ENCODE assay signal across 10 cellular contexts in genomic region chr11:10539339-10539738, GRCh38. TPM values are rescaled to one million over a fixed set of nuclear protein-coding genes. Genes with fewer than 3 reads are reported as not detected.
DNase-seq lines count a peak whose midpoint lies in the region; ATAC-seq, FAIRE-seq and TF ChIP-seq lines count a peak whose summit lies in the region.
"Had no signal": no experiment of that assay in that cellular context is flagged by ENCODE, and none has a peak within 500 bp of the region (broad histone marks: within the 10 kb centered on the region; RNA-seq: fewer than 3 reads in every experiment).

No MANE protein-coding gene starts in this region.

- no peak for TF ChIP-seq POLR2A in IMR-90 (IDR thresholded peaks at IDR 0.05; ENCODE audit: low read depth, low read length)
- TF ChIP-seq POLR2A in erythroblast (IDR thresholded peaks at IDR 0.05; ENCODE audit: low read length), result no peak

- no peak overlapping the region for H2BK15ac ChIP-seq in IMR-90 (ENCODE audit: low read depth, low read length)

- no peak for TF ChIP-seq EP300 in neural cell (conservative IDR thresholded peaks at IDR 0.05; ENCODE audit: poor library complexity, severe bottlenecking)

- H3F3A ChIP-seq in neural cell (ENCODE audit: insufficient read depth, low read length, poor library complexity, severe bottlenecking), result no peaks in the 10 kb centered on the region

- peak overlapping the region in 6 of 8 donors; percentile 23 to 96 (median 86) for H3K27ac Mint-ChIP-seq in CD8-positive, alpha-beta memory T cell
- no peak overlapping the region for H3K27ac Mint-ChIP-seq in astrocyte (ENCODE audit: unreplicated experiment)

- no peak overlapping the region for H2BK120ac ChIP-seq in IMR-90 (ENCODE audit: low read depth, low read length)

- no peak overlapping the region for H2BK20ac ChIP-seq in IMR-90 (ENCODE audit: low read depth, low read length)

- H3K4ac ChIP-seq in IMR-90 (ENCODE audit: low read depth, low read length), result no peak overlapping the region

- peaks cover 0 to 3% (median 2%) of the 10 kb centered on the region in 3 donors for H3K36me3 Mint-ChIP-seq in CD8-positive, alpha-beta memory T cell
- H3K36me3 Mint-ChIP-seq in astrocyte (ENCODE audit: low read depth, unreplicated experiment), result no peaks in the 10 kb centered on the region

- ATAC-seq in IMR-90 (ENCODE audit: low read depth), result no peak

- no peak overlapping the region for H3K14ac ChIP-seq in IMR-90 (replicated peaks; ENCODE audit: low read depth, low read length)

- H3K9me1 ChIP-seq in IMR-90 (ENCODE audit: insufficient read depth, low read length), result peaks cover 7% of the 10 kb centered on the region

- dilution Hi-C loops in IMR-90 (cut with HindIII; ENCODE audit: low sequenced_read_pairs, unreplicated experiment), result no loop called here

- H4K91ac ChIP-seq in IMR-90 (ENCODE audit: insufficient read depth, low read depth, low read length), result no peak overlapping the region

- H2AFZ ChIP-seq in IMR-90 (replicated peaks; ENCODE audit: low read length, poor library complexity) (no peak overlapping the region), astrocyte (ENCODE audit: low read depth, low read length) (no peak overlapping the region), neural cell (ENCODE audit: low read depth, low read length) (no peak overlapping the region)

- no peaks in the 10 kb centered on the region for H3K9me3 Mint-ChIP-seq in CD8-positive, alpha-beta memory T cell
- no peaks in the 10 kb centered on the region for H3K9me3 Mint-ChIP-seq in astrocyte (ENCODE audit: unreplicated experiment)

- no peaks in the 10 kb centered on the region for H3K9me3 ChIP-seq in CD8-positive, alpha-beta memory T cell (ENCODE audit: low read length)
- H3K9me3 ChIP-seq in IMR-90 (ENCODE audit: control insufficient read depth, insufficient read depth, low read length), result no peaks in the 10 kb centered on the region
- no peaks in the 10 kb centered on the region for H3K9me3 ChIP-seq in astrocyte (ENCODE audit: insufficient read depth, low read depth, low read length)
- no peaks in the 10 kb centered on the region for H3K9me3 ChIP-seq in neural cell (ENCODE audit: low read length)

- H3K9ac ChIP-seq in IMR-90 (ENCODE audit: low read depth, low read length) (no peak overlapping the region), astrocyte (ENCODE audit: low read length) (no peak overlapping the region), neural cell (ENCODE audit: low read length) (no peak overlapping the region)

- H2AK5ac ChIP-seq in IMR-90 (ENCODE audit: low read depth, low read length), result no peak overlapping the region

- no peak overlapping the region for H4K8ac ChIP-seq in IMR-90 (ENCODE audit: low read depth in 2 of 2, low read length in 2 of 2)

- no peak overlapping the region for H3K56ac ChIP-seq in IMR-90 (ENCODE audit: extremely low read depth, insufficient read depth, low read length)

- intact Hi-C loops in IMR-90 (cut with micrococcal nuclease), result no loop called here

- in situ Hi-C loops in IMR-90 (cut with MboI; ENCODE audit: low sequenced_read_pairs), result no loop called here

- H3K36me3 ChIP-seq in CD8-positive, alpha-beta memory T cell (ENCODE audit: insufficient read depth, low read length), result no peaks in the 10 kb centered on the region
- H3K36me3 ChIP-seq in IMR-90 (ENCODE audit: control insufficient read depth, insufficient read depth, low read length), result no peaks in the 10 kb centered on the region
- H3K36me3 ChIP-seq in astrocyte (ENCODE audit: insufficient read depth, low read length), result no peaks in the 10 kb centered on the region
- H3K36me3 ChIP-seq in neural cell (ENCODE audit: insufficient read depth, low read length), result no peaks in the 10 kb centered on the region

- TF ChIP-seq CTCF in IMR-90 (conservative IDR thresholded peaks at IDR 0.05; ENCODE audit: low read depth, low read length), result no peak
- TF ChIP-seq CTCF in astrocyte (IDR thresholded peaks at IDR 0.05; ENCODE audit: insufficient read depth, low read depth, low read length), result no peak
- no peak for TF ChIP-seq CTCF in neural cell (IDR thresholded peaks at IDR 0.05; ENCODE audit: poor library complexity, severe bottlenecking)

- no peak overlapping the region for H2AK9ac ChIP-seq in IMR-90 (replicated peaks; ENCODE audit: low read depth, low read length, poor library complexity)

- no peak overlapping the region for H4K5ac ChIP-seq in IMR-90 (ENCODE audit: low read depth, low read length)

- no peak for TF ChIP-seq RAD21 in IMR-90 (IDR thresholded peaks at IDR 0.05; ENCODE audit: low read length)
- TF ChIP-seq RAD21 in neural cell (conservative IDR thresholded peaks at IDR 0.05), result no peak

- H2BK5ac ChIP-seq in IMR-90 (ENCODE audit: low read depth, low read length, poor library complexity, severe bottlenecking), result no peak overlapping the region

- H4K20me1 ChIP-seq in IMR-90 (ENCODE audit: insufficient read depth, low read length), result no peaks in the 10 kb centered on the region; the same call in 1 of the 2 replicates
- H4K20me1 ChIP-seq in astrocyte (ENCODE audit: insufficient read depth, low read length), result no peaks in the 10 kb centered on the region
- no peaks in the 10 kb centered on the region for H4K20me1 ChIP-seq in neural cell (ENCODE audit: insufficient read depth)

- CTCF ChIA-PET in CD8-positive, alpha-beta memory T cell (lab: Charles Lee), result interaction anchor here (2.3 kb wide), 1 partner anchor 198 kb away, joined by 9 read pairs; no protein-coding TSS in a partner anchor
- CTCF ChIA-PET in IMR-90 (lab: Yijun Ruan, JAX), result interaction anchor here (0.6 to 2.2 kb wide), 2 partner anchors 133 to 306 kb away, joined by 3 to 10 read pairs; no protein-coding TSS in a partner anchor

- H3K79me2 ChIP-seq in astrocyte (ENCODE audit: insufficient read depth, low read length) (peaks cover 37% of the 10 kb centered on the region), neural cell (replicated peaks; ENCODE audit: insufficient read depth, low read length) (peaks cover 4% of the 10 kb centered on the region)

- no TSS peak for BruUV-seq in IMR-90 (replicated peaks; lab: Mats Ljungman, UMichigan)

- H3K18ac ChIP-seq in IMR-90 (ENCODE audit: low read depth, low read length), result no peak overlapping the region

- H3K79me1 ChIP-seq in IMR-90 (ENCODE audit: low read depth in 1 of 2, low read length in 2 of 2), result peaks cover 22 to 42% of the 10 kb centered on the region in 2 experiments

- no peak for DNase-seq in CD8-positive, alpha-beta memory T cell
- DNase-seq in IMR-90 (no peak), astrocyte (ENCODE audit: low read depth) (no peak), DMS79 (lab: John Stamatoyannopoulos, UW) (no peak), HCEC 1CT (no peak), erythroblast (lab: John Stamatoyannopoulos, UW) (no peak)
- no peak for DNase-seq in stimulated activated CD8-positive, alpha-beta memory T cell treated with anti-CD3 and anti-CD28 coated beads, Interleukin-4, amount 100 ng/mL, for 48 hours
- DNase-seq: DMS 273 treated with DMSO at 0.1 percent for 48 hours, hippocampal formation had no signal

- no peaks in the 10 kb centered on the region for H3K27me3 ChIP-seq in CD8-positive, alpha-beta memory T cell (ENCODE audit: insufficient read depth, low read length, poor library complexity, severe bottlenecking)
- no peaks in the 10 kb centered on the region for H3K27me3 ChIP-seq in IMR-90 (ENCODE audit: control insufficient read depth, insufficient read depth, low read length)
- no peaks in the 10 kb centered on the region for H3K27me3 ChIP-seq in astrocyte (ENCODE audit: insufficient read depth, low read length)
- no peaks in the 10 kb centered on the region for H3K27me3 ChIP-seq in neural cell (ENCODE audit: insufficient read depth, low read depth, low read length)

- no peaks in the 10 kb centered on the region for H3K9me2 ChIP-seq in neural cell (ENCODE audit: insufficient read depth, low read length)

- peaks cover 2 to 3% of the 10 kb centered on the region in 2 donors for H3K27me3 Mint-ChIP-seq in CD8-positive, alpha-beta memory T cell
- no peaks in the 10 kb centered on the region for H3K27me3 Mint-ChIP-seq in astrocyte (ENCODE audit: low read depth, unreplicated experiment)

- H3K4me2 ChIP-seq in IMR-90 (ENCODE audit: low read depth, low read length) (0 out of 2 replicates have a peak overlapping the region, but pooled peaks have one; percentile 99), astrocyte (ENCODE audit: low read length) (no peak overlapping the region), neural cell (ENCODE audit: low read length) (no peak overlapping the region)

- H3K27ac ChIP-seq in CD8-positive, alpha-beta memory T cell (ENCODE audit: low read depth, low read length), result no peak overlapping the region
- H3K27ac ChIP-seq in IMR-90 (ENCODE audit: insufficient read depth, low read length), result no peak overlapping the region
- no peak overlapping the region for H3K27ac ChIP-seq in astrocyte (ENCODE audit: low read depth, low read length)
- no peak overlapping the region for H3K27ac ChIP-seq in neural cell (ENCODE audit: low read length)

- peaks cover 15% of the 10 kb centered on the region for H3K4me1 ChIP-seq in CD8-positive, alpha-beta memory T cell (ENCODE audit: insufficient read depth, low read length)
- H3K4me1 ChIP-seq in IMR-90 (ENCODE audit: control insufficient read depth, insufficient read depth, low read length) (peaks cover 2% of the 10 kb centered on the region), astrocyte (ENCODE audit: insufficient read depth, low read length) (peaks cover 6% of the 10 kb centered on the region)

- H3K4me1 Mint-ChIP-seq in CD8-positive, alpha-beta memory T cell, result peaks cover 20 to 36% (median 25%) of the 10 kb centered on the region in 3 donors
- peaks cover 6% of the 10 kb centered on the region for H3K4me1 Mint-ChIP-seq in astrocyte (ENCODE audit: low read depth, unreplicated experiment)

- FAIRE-seq in astrocyte (lab: Jason Lieb, UNC), result no peak

- POLR2A ChIA-PET in CD8-positive, alpha-beta memory T cell (lab: Charles Lee), result no interaction called here
- POLR2A ChIA-PET in IMR-90 (lab: Charles Lee; ENCODE audit: unreplicated experiment), result no interaction called here

- H3K23ac ChIP-seq in IMR-90 (ENCODE audit: low read depth, low read length), result no peak overlapping the region

- peak overlapping the region; percentile 87 to 96 (median 90) for H3K4me3 Mint-ChIP-seq in CD8-positive, alpha-beta memory T cell
- H3K4me3 Mint-ChIP-seq in astrocyte (ENCODE audit: unreplicated experiment), result peak overlapping the region; percentile 93

- H3K4me3 ChIP-seq in CD8-positive, alpha-beta memory T cell (ENCODE audit: low read length), result no peak overlapping the region
- no peak overlapping the region; the same call in 1 of the 2 replicates for H3K4me3 ChIP-seq in IMR-90 (ENCODE audit: insufficient read depth, low read depth, low read length)
- no peak overlapping the region for H3K4me3 ChIP-seq in astrocyte (ENCODE audit: insufficient read depth, low read depth, low read length)
- H3K4me3 ChIP-seq in neural cell (ENCODE audit: low read length), result peak overlapping the region; percentile 91

RNA-seq across cellular contexts. Expression of gene RNF141, which starts 1.6 kb away (rescaled TPM):
- 10 to 100 TPM; 19.6 to 20.0 TPM for total RNA-seq in CD8-positive, alpha-beta memory T cell
- polyA plus RNA-seq in CD8-positive, alpha-beta memory T cell, result 19.2 TPM
- 18.6 and 34.2 TPM in 2 replicates for total RNA-seq in IMR-90 (2012; rRNA removed)
- 10.6 and 13.8 TPM in 2 replicates for polyA plus RNA-seq in IMR-90 (2012; rRNA removed)
- polyA plus RNA-seq in IMR-90 (2012; cell fraction: cytosol; rRNA removed), result 2.1 and 3.4 TPM in 2 replicates
- 0.53 and 6.1 TPM in 2 replicates for polyA plus RNA-seq in IMR-90 (2012; cell fraction: nucleus; rRNA removed; ENCODE audit: low replicate concordance)
- 25.4 and 31.2 TPM in 2 replicates for total RNA-seq in astrocyte
- 65.6 and 79.2 TPM in 2 replicates for polyA plus RNA-seq in neural cell
- 80.3 and 82.2 TPM in 2 replicates for polyA minus RNA-seq in neural cell

RNA-seq across cellular contexts. Expression of gene LYVE1, which starts 29.1 kb away (rescaled TPM):
- not detected for total RNA-seq in CD8-positive, alpha-beta memory T cell
- not detected for polyA plus RNA-seq in CD8-positive, alpha-beta memory T cell
- not detected in 2 replicates for total RNA-seq in IMR-90 (2012; rRNA removed)
- polyA plus RNA-seq in IMR-90 (2012; rRNA removed), result not detected in 2 replicates
- not detected in 2 replicates for polyA plus RNA-seq in IMR-90 (2012; cell fraction: cytosol; rRNA removed)
- 0.04 and 0.32 TPM in 2 replicates for polyA plus RNA-seq in IMR-90 (2012; cell fraction: nucleus; rRNA removed; ENCODE audit: low replicate concordance)
- 0.14 and 0.27 TPM in 2 replicates for total RNA-seq in astrocyte
- polyA plus RNA-seq in neural cell, result not detected in 2 replicates
- polyA minus RNA-seq in neural cell, result not detected in 2 replicates
